Comparison of ENCODE assay signal across 17 cellular contexts in genomic region chr11:79458712-79459111, GRCh38. TPM values are rescaled to one million over a fixed set of nuclear protein-coding genes. Genes with fewer than 3 reads are reported as not detected.
"Had no signal": no experiment of that assay in that cellular context is flagged by ENCODE, and none has a peak within 500 bp of the region (broad histone marks: within the 10 kb centered on the region; RNA-seq: fewer than 3 reads in every experiment).

No MANE protein-coding gene starts in this region.

- H3K4me3 Mint-ChIP-seq: activated B cell treated with CpG ODN at 0.5 μM for 24 hours; activated CD4-positive, alpha-beta T cell treated with anti-CD3 and anti-CD28 coated beads, Interleukin-2, amount 10 ng/mL, durations not matched to agents 24 days and 14 days; activated T-helper 17 cell treated with anti-CD3 and anti-CD28 coated beads, Interleukin-2, amount 50 U/mL, for 72 hours; naive B cell; stimulated activated naive CD8-positive, alpha-beta T cell treated with anti-CD3 and anti-CD28 coated beads, Interleukin-15, amount 100 ng/mL, for 72 hours; T-helper 1 cell treated with Interleukin-12 subunit alpha and Interleukin-12 subunit beta and Interleukin-4 antibody, amounts not matched to agents 30 μg/mL and 1 μg/mL, for 36 hours had no signal

- H3K9me3 ChIP-seq: adrenal gland, neutrophil, testis had no signal

- H3K27ac ChIP-seq: adrenal gland, coronary artery, epithelial cell of prostate, neutrophil, testis had no signal

- H3K9me3 Mint-ChIP-seq: activated B cell treated with CpG ODN at 0.5 μM for 24 hours; activated CD4-positive, alpha-beta T cell treated with anti-CD3 and anti-CD28 coated beads, Interleukin-2, amount 10 ng/mL, durations not matched to agents 24 days and 14 days; activated T-helper 17 cell treated with anti-CD3 and anti-CD28 coated beads, Interleukin-2, amount 50 U/mL, for 72 hours; T-helper 1 cell treated with Interleukin-12 subunit alpha and Interleukin-12 subunit beta and Interleukin-4 antibody, amounts not matched to agents 30 μg/mL and 1 μg/mL, for 36 hours had no signal

- DNase-seq: activated B cell treated with CpG ODN at 0.5 μM for 24 hours; activated CD4-positive, alpha-beta T cell treated with anti-CD3 and anti-CD28 coated beads, Interleukin-2, amount 10 ng/mL, durations not matched to agents 24 days and 14 days; activated naive CD4-positive, alpha-beta T cell treated with anti-CD3 and anti-CD28 coated beads, Interleukin-2, amount 50 U/mL, for 16 hours; activated T-cell treated with anti-CD3 and anti-CD28 coated beads for 4 hours; adrenal gland; central memory CD4-positive, alpha-beta T cell; effector CD8-positive, alpha-beta T cell; hippocampal formation; naive B cell; stimulated activated CD4-positive, alpha-beta T cell treated with anti-CD3 and anti-CD28 coated beads, Interleukin-12 subunit alpha, Interleukin-12 subunit beta, amount 100 ng/mL, for 4 hours; stimulated activated naive CD8-positive, alpha-beta T cell treated with anti-CD3 and anti-CD28 coated beads, Interleukin-15, amount 100 ng/mL, for 72 hours; testis had no signal

- H3K27me3 Mint-ChIP-seq: activated CD4-positive, alpha-beta T cell treated with anti-CD3 and anti-CD28 coated beads, Interleukin-2, amount 10 ng/mL, durations not matched to agents 24 days and 14 days had no signal

- H3K36me3 Mint-ChIP-seq: naive B cell had no signal

- H3K36me3 ChIP-seq: adrenal gland, neutrophil had no signal

- H3K27me3 ChIP-seq: adrenal gland, neutrophil, testis had no signal

- H3K27ac Mint-ChIP-seq: activated B cell treated with CpG ODN at 0.5 μM for 24 hours; activated CD4-positive, alpha-beta T cell treated with anti-CD3 and anti-CD28 coated beads, Interleukin-2, amount 10 ng/mL, durations not matched to agents 24 days and 14 days; activated T-helper 17 cell treated with anti-CD3 and anti-CD28 coated beads, Interleukin-2, amount 50 U/mL, for 72 hours; naive B cell; stimulated activated naive CD8-positive, alpha-beta T cell treated with anti-CD3 and anti-CD28 coated beads, Interleukin-15, amount 100 ng/mL, for 72 hours; T-helper 1 cell treated with Interleukin-12 subunit alpha and Interleukin-12 subunit beta and Interleukin-4 antibody, amounts not matched to agents 30 μg/mL and 1 μg/mL, for 36 hours had no signal

- H3K4me3 ChIP-seq: adrenal gland, coronary artery, testis had no signal

- H3K4me1 Mint-ChIP-seq: activated B cell treated with CpG ODN at 0.5 μM for 24 hours; activated CD4-positive, alpha-beta T cell treated with anti-CD3 and anti-CD28 coated beads, Interleukin-2, amount 10 ng/mL, durations not matched to agents 24 days and 14 days; activated T-helper 17 cell treated with anti-CD3 and anti-CD28 coated beads, Interleukin-2, amount 50 U/mL, for 72 hours; naive B cell; stimulated activated naive CD8-positive, alpha-beta T cell treated with anti-CD3 and anti-CD28 coated beads, Interleukin-15, amount 100 ng/mL, for 72 hours had no signal

- H3K4me1 ChIP-seq: adrenal gland, testis had no signal

RNA-seq across cellular contexts. Expression of gene TENM4, which starts 17.9 kb away (rescaled TPM):
- total RNA-seq: activated CD4-positive, alpha-beta T cell treated with anti-CD3 and anti-CD28 coated beads, Interleukin-2, amount 10 ng/mL, durations not matched to agents 24 days and 14 days had no signal
